9 cellular contexts compared by ENCODE assay signal in the genomic region with DNA sequence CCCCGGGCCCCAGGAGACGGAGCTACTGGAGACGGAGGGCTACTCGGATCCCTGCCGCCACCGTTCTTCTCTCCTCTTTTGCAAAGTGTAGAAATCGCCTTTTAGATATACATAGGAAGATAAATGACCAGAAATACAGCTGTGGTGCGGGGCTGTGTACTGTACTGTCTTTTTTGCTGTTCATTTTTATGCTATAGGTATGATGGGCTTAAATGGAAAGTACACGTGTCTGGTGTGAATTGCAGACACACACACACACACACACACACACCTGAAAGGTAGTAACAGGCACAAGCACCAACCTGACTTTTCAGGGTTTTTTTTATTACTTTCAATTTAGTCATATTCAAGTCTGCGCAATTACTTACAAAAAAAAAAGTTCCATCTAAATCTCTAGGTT. TPM values are rescaled to one million over a fixed set of nuclear protein-coding genes. Genes with fewer than 3 reads are reported as not detected.
DNase-seq lines count a peak whose midpoint lies in the region; ATAC-seq and TF ChIP-seq lines count a peak whose summit lies in the region.
"Had no signal": no experiment of that assay in that cellular context is flagged by ENCODE, and none has a peak within 500 bp of the region (broad histone marks: within the 10 kb centered on the region; RNA-seq: fewer than 3 reads in every experiment).

No MANE protein-coding gene starts in this region.

- H3K9me3 ChIP-seq in GM23248 (ENCODE audit: low read depth), result no peaks in the 10 kb centered on the region
- no peaks in the 10 kb centered on the region for H3K9me3 ChIP-seq in hepatocyte (ENCODE audit: low read depth)
- H3K9me3 ChIP-seq in gastrocnemius medialis, result no peaks in the 10 kb centered on the region

- H3F3A ChIP-seq in GM23248 (ENCODE audit: insufficient read depth), result no peaks in the 10 kb centered on the region

- H3K36me3 ChIP-seq in GM23248 (ENCODE audit: low read depth) (no peaks in the 10 kb centered on the region), hepatocyte (replicated peaks; ENCODE audit: insufficient read depth, low read depth) (no peaks in the 10 kb centered on the region), gastrocnemius medialis (no peaks in the 10 kb centered on the region)

- in situ Hi-C loops in GM23248 (cut with MboI), result no loop called here
- in situ Hi-C loops in gastrocnemius medialis (cut with MboI; ENCODE audit: low sequenced_read_pairs in 4 of 4), result no loop called here
- in situ Hi-C loops in ACHN (cut with HindIII; ENCODE audit: low pct_ligation_motif_present, low pct_unique_long_range_greater_than_20kb, low sequenced_read_pairs), result no loop called here

- TF ChIP-seq CTCF in hepatocyte (IDR thresholded peaks at IDR 0.05; ENCODE audit: poor library complexity) (no peak), gastrocnemius medialis (IDR thresholded peaks at IDR 0.05 in 4 of 5, conservative IDR thresholded peaks at IDR 0.05 in 1 of 5) (no peak)

- H3K4me3 ChIP-seq in GM23248, result peak overlapping the region; percentile 75
- H3K4me3 ChIP-seq in hepatocyte, result peak overlapping the region; percentile 76
- peak overlapping the region; percentile 42 to 64 (median 46) for H3K4me3 ChIP-seq in gastrocnemius medialis

- H2AFZ ChIP-seq in GM23248 (peak overlapping the region; percentile 87), hepatocyte (peak overlapping the region; percentile 96)

- H3K4me1 ChIP-seq in GM23248 (ENCODE audit: insufficient read depth) (peaks cover 6% of the 10 kb centered on the region; the same call in 1 of the 2 replicates), hepatocyte (ENCODE audit: insufficient read depth) (no peaks in the 10 kb centered on the region), gastrocnemius medialis (peaks cover 0 to 3% of the 10 kb centered on the region in 2 donors)

- intact Hi-C loops in gastrocnemius medialis (cut with DNase I; ENCODE audit: low total_unique reads), result no loop called here

- peak overlapping the region; percentile 88 for H3K4me2 ChIP-seq in GM23248 (ENCODE audit: unreplicated experiment)
- H3K4me2 ChIP-seq in hepatocyte, result peak overlapping the region; percentile 97

- H3K27me3 ChIP-seq in GM23248 (replicated peaks; ENCODE audit: insufficient read depth), result peaks cover 55% of the 10 kb centered on the region
- H3K27me3 ChIP-seq in hepatocyte, result peaks cover 73% of the 10 kb centered on the region
- H3K27me3 ChIP-seq in gastrocnemius medialis, result peaks cover 10 to 28% (median 11%) of the 10 kb centered on the region in 3 donors

- ATAC-seq in gastrocnemius medialis (no peak), HG02759 (IDR thresholded peaks at IDR 0.05; ENCODE audit: unreplicated experiment) (no peak), GM21526 (IDR thresholded peaks at IDR 0.05; ENCODE audit: low FRiP score, unreplicated experiment) (no peak), GM21825 (IDR thresholded peaks at IDR 0.05; ENCODE audit: unreplicated experiment) (no peak)
- ATAC-seq: activated naive CD8-positive, alpha-beta T cell treated with anti-CD3 and anti-CD28 coated beads, Interleukin-2, amount 50 U/mL, for 24 hours had no signal

- no peak for TF ChIP-seq POLR2A in gastrocnemius medialis (IDR thresholded peaks at IDR 0.05)

- H3K9me2 ChIP-seq in GM23248 (ENCODE audit: insufficient read depth) (no peaks in the 10 kb centered on the region), hepatocyte (replicated peaks; ENCODE audit: insufficient read depth) (no peaks in the 10 kb centered on the region)

- H4K20me1 ChIP-seq in GM23248 (ENCODE audit: insufficient read depth), result no peaks in the 10 kb centered on the region
- H4K20me1 ChIP-seq in hepatocyte (ENCODE audit: insufficient read depth, poor library complexity, severe bottlenecking), result no peaks in the 10 kb centered on the region

- peak; percentile 18 for DNase-seq in GM23248
- DNase-seq in SW480 (ENCODE audit: low spot score), result peak; percentile 7
- DNase-seq in hepatocyte (ENCODE audit: low spot score), result no peak
- DNase-seq in gastrocnemius medialis, result no peak
- DNase-seq in ACHN, result no peak
- DNase-seq: activated naive CD8-positive, alpha-beta T cell treated with anti-CD3 and anti-CD28 coated beads, Interleukin-2, amount 50 U/mL, for 24 hours had no signal

- WGBS in GM23248 (ENCODE audit: low coverage in 1 of 2, low lambda C conversion rate in 2 of 2, missing lambda C conversion rate in 2 of 2), 2 experiments, result 1 to 2% methylated on average over 10 of the region's 10 CpGs
- 3% methylated on average over 8 of the region's 10 CpGs for WGBS in hepatocyte (ENCODE audit: low lambda C conversion rate, missing lambda C conversion rate)

- H3K9ac ChIP-seq in GM23248, result no peak overlapping the region

- H3K27ac ChIP-seq in GM23248 (no peak overlapping the region), hepatocyte (no peak overlapping the region), gastrocnemius medialis (no peak overlapping the region)

- H3K79me2 ChIP-seq in GM23248 (ENCODE audit: insufficient read depth), result no peaks in the 10 kb centered on the region
- H3K79me2 ChIP-seq in hepatocyte, result no peaks in the 10 kb centered on the region

RNA-seq across cellular contexts. Expression of gene PTPRZ1, which starts 0.8 kb away (rescaled TPM):
- total RNA-seq in GM23248 (2014; rRNA removed; shearing (Covaris generic)), result under 0.01 TPM in 1 of 2 replicates, not detected in the other
- polyA plus RNA-seq in GM23248 (2016; fragmentation: Nextera tagmentation; extraction: Ambion mirVana) (not detected in 2 replicates), hepatocyte (0.41 and 1.0 TPM in 2 replicates)
- total RNA-seq in hepatocyte (3.4 and 5.0 TPM in 2 replicates), gastrocnemius medialis (under 1 TPM in 1 of 4 donors, not detected in 3; 0.16 TPM)

Comparison
In these comparisons a context has a peak if more than half of its experiments do, and no peak if none do; other contexts are left out.
1. DNase-seq: peak in GM23248 (single experiment) and SW480 (single experiment); none in hepatocyte (single experiment), gastrocnemius medialis (0 of 2) and ACHN (single experiment).
2. Peak in every context shown above with its lines, with median percentiles within 50 percentile points of each other: H3K4me3 ChIP-seq.